ENCODE assay signal across 9 cellular contexts in genomic region chr7:118311121-118311803, GRCh38.
DNase-seq lines count a peak whose midpoint lies in the region; ATAC-seq and TF ChIP-seq lines count a peak whose summit lies in the region.
"Had no signal": no experiment of that assay in that cellular context is flagged by ENCODE, and none has a peak within 500 bp of the region (broad histone marks: within the 10 kb centered on the region; RNA-seq: fewer than 3 reads in every experiment).

No MANE protein-coding gene starts in this region.

- POLR2A ChIA-PET in PC-9 (lab: Charles Lee; ENCODE audit: unreplicated experiment), result no interaction called here

- H3K27me3 ChIP-seq in H7 (ENCODE audit: control insufficient read depth, insufficient read depth, low read length) (no peaks in the 10 kb centered on the region), PC-9 (ENCODE audit: insufficient read depth, low read depth) (no peaks in the 10 kb centered on the region)

- H3K36me3 ChIP-seq in mucosa of descending colon (ENCODE audit: low read depth), result no peaks in the 10 kb centered on the region
- no peaks in the 10 kb centered on the region for H3K36me3 ChIP-seq in H7 (replicated peaks; ENCODE audit: control insufficient read depth, insufficient read depth, low read length)
- H3K36me3 ChIP-seq in PC-9 (ENCODE audit: low read depth), result no peaks in the 10 kb centered on the region

- no peaks in the 10 kb centered on the region for H3K79me2 ChIP-seq in PC-9 (ENCODE audit: low read depth)

- ATAC-seq in HG02938 (IDR thresholded peaks at IDR 0.05; ENCODE audit: unreplicated experiment) (peak; percentile 88), mucosa of descending colon (peak; percentile 96)

- no TSS peak for BruUV-seq in PC-9 (replicated peaks; lab: Mats Ljungman, UMichigan)

- H3K4me1 Mint-ChIP-seq in activated CD4-positive, alpha-beta T cell treated with anti-CD3 and anti-CD28 coated beads, Interleukin-2, amount 10 ng/mL, durations not matched to agents 24 days and 14 days, result peaks cover 24% of the 10 kb centered on the region

- CTCF ChIA-PET in PC-9 (lab: Charles Lee), result no interaction called here

- TF ChIP-seq CTCF in mucosa of descending colon (IDR thresholded peaks at IDR 0.05), result no peak
- no peak for TF ChIP-seq CTCF in PC-9 (conservative IDR thresholded peaks at IDR 0.05)

- no peak for DNase-seq in activated CD4-positive, alpha-beta T cell treated with anti-CD3 and anti-CD28 coated beads, Interleukin-2, amount 10 ng/mL, durations not matched to agents 24 days and 14 days
- DNase-seq in activated CD4-positive, alpha-beta T cell treated with anti-CD3 and anti-CD28 coated beads for 4 hours, result no peak
- DNase-seq in NCI-H69 (lab: John Stamatoyannopoulos, UW) (peak; percentile 82), mucosa of descending colon (no peak), H7 (no peak), NCI-H2227 treated with DMSO at 0.1 percent for 48 hours (lab: John Stamatoyannopoulos, UW) (no peak), PC-9 (no peak)
- DNase-seq: NCI-H1694 treated with DMSO at 0.1 percent for 48 hours had no signal

- peaks cover 15% of the 10 kb centered on the region for H3K36me3 Mint-ChIP-seq in activated CD4-positive, alpha-beta T cell treated with anti-CD3 and anti-CD28 coated beads, Interleukin-2, amount 10 ng/mL, durations not matched to agents 24 days and 14 days (ENCODE audit: low read depth)

- H3K27ac Mint-ChIP-seq in activated CD4-positive, alpha-beta T cell treated with anti-CD3 and anti-CD28 coated beads, Interleukin-2, amount 10 ng/mL, durations not matched to agents 24 days and 14 days, result peak overlapping the region; percentile 44

- H3K4me2 ChIP-seq in PC-9, result no peak overlapping the region

- no peaks in the 10 kb centered on the region for H4K20me1 ChIP-seq in PC-9 (ENCODE audit: insufficient read depth)

- peaks cover 9% of the 10 kb centered on the region for H3K9me3 ChIP-seq in mucosa of descending colon
- H3K9me3 ChIP-seq in PC-9 (ENCODE audit: insufficient read depth, low read depth), result no peaks in the 10 kb centered on the region

- H3F3A ChIP-seq in PC-9 (ENCODE audit: insufficient read depth, low read depth), result no peaks in the 10 kb centered on the region

- no peak overlapping the region for H3K4me3 Mint-ChIP-seq in activated CD4-positive, alpha-beta T cell treated with anti-CD3 and anti-CD28 coated beads, Interleukin-2, amount 10 ng/mL, durations not matched to agents 24 days and 14 days

- intact Hi-C loops in activated CD4-positive, alpha-beta T cell treated with anti-CD3 and anti-CD28 coated beads, Interleukin-2, amount 10 ng/mL, durations not matched to agents 24 days and 14 days (cut with micrococcal nuclease), result loop anchor here (2.0 to 5.0 kb wide), 3 partner anchors 22 to 129 kb away; partner anchors contain the start of gene LSM8
- intact Hi-C loops in mucosa of descending colon (cut with DNase I, micrococcal nuclease) (no loop called here), PC-9 (cut with micrococcal nuclease; ENCODE audit: unreplicated experiment) (no loop called here)

- H3K9me3 Mint-ChIP-seq in activated CD4-positive, alpha-beta T cell treated with anti-CD3 and anti-CD28 coated beads, Interleukin-2, amount 10 ng/mL, durations not matched to agents 24 days and 14 days, result peaks cover 26% of the 10 kb centered on the region

- H3K4me1 ChIP-seq in mucosa of descending colon (ENCODE audit: low read depth) (no peaks in the 10 kb centered on the region), PC-9 (replicated peaks; ENCODE audit: insufficient read depth) (no peaks in the 10 kb centered on the region)

- no peaks in the 10 kb centered on the region for H3K9me2 ChIP-seq in PC-9 (ENCODE audit: insufficient read depth)

- no peak overlapping the region for H2AFZ ChIP-seq in PC-9

- peaks cover 2% of the 10 kb centered on the region for H3K27me3 Mint-ChIP-seq in activated CD4-positive, alpha-beta T cell treated with anti-CD3 and anti-CD28 coated beads, Interleukin-2, amount 10 ng/mL, durations not matched to agents 24 days and 14 days

- no peak overlapping the region for H3K4me3 ChIP-seq in mucosa of descending colon
- H3K4me3 ChIP-seq in H7 (ENCODE audit: insufficient read depth, low read depth, low read length), result no peak overlapping the region
- H3K4me3 ChIP-seq in PC-9, result no peak overlapping the region

- no peak overlapping the region for H3K27ac ChIP-seq in PC-9
